20 cellular contexts compared by ENCODE assay signal in the genomic region with DNA sequence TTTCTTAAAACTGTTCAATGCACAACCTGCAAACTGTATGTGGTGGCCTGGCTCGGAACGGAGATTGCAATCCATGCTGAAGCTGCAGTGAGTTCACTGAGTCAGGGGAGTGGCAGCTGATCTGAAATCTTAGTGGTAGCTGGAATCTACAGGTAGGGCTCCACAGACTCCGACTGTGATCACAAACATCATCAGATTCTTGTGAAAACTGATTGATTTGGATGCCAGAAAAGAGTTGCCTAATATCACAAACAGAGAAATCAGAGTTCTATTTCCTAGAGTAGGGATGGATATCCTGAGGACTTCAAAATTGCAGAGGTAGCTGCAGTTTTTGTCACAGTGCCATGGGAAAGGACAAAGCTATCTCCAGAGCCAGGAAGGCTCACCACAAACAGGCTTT.
"Had no signal": no experiment of that assay in that cellular context is flagged by ENCODE, and none has a peak within 500 bp of the region (broad histone marks: within the 10 kb centered on the region; RNA-seq: fewer than 3 reads in every experiment).

No MANE protein-coding gene starts in this region.

- H3K27ac ChIP-seq: lower lobe of right lung, neutrophil, upper lobe of left lung had no signal

- H3K27me3 ChIP-seq: upper lobe of left lung had no signal

- DNase-seq: activated CD4-positive, alpha-beta memory T cell treated with anti-CD3 and anti-CD28 coated beads for 36 hours; activated CD4-positive, alpha-beta T cell treated with anti-CD3 and anti-CD28 coated beads for 36 hours; activated CD8-positive, alpha-beta memory T cell treated with anti-CD3 and anti-CD28 coated beads, Interleukin-2, amount 10 ng/mL, durations not matched to agents 7 days and 5 days; activated effector memory CD4-positive, alpha-beta T cell treated with Interleukin-2 at 50 U/mL for 16 hours; activated T-cell treated with anti-CD3 and anti-CD28 coated beads, Interleukin-2, amount 50 U/mL, for 24 hours; caudate nucleus; hippocampal formation; kidney glomerular epithelial cell; lower lobe of right lung; midbrain; stimulated activated naive CD8-positive, alpha-beta T cell treated with anti-CD3 and anti-CD28 coated beads, Interleukin-15, amount 100 ng/mL, for 72 hours; T-helper 1 cell; upper lobe of left lung had no signal

- H3K36me3 ChIP-seq: lower lobe of right lung, neutrophil, upper lobe of left lung had no signal

- H3K9me3 Mint-ChIP-seq: activated CD4-positive, alpha-beta memory T cell treated with anti-CD3 and anti-CD28 coated beads for 36 hours; activated naive CD4-positive, alpha-beta T cell treated with anti-CD3 and anti-CD28 coated beads, Interleukin-2, amount 50 U/mL, for 72 hours; activated T-cell treated with anti-CD3 and anti-CD28 coated beads, Interleukin-2, amount 50 U/mL, for 24 hours; stimulated activated naive CD8-positive, alpha-beta T cell treated with anti-CD3 and anti-CD28 coated beads, Interleukin-15, amount 100 ng/mL, for 72 hours had no signal

- H3K4me3 ChIP-seq: lower lobe of right lung, smooth muscle cell, upper lobe of left lung had no signal

- FAIRE-seq: colon, endometrium had no signal

- ATAC-seq: activated CD4-positive, alpha-beta T cell treated with anti-CD3 and anti-CD28 coated beads for 36 hours; activated CD8-positive, alpha-beta memory T cell treated with anti-CD3 and anti-CD28 coated beads, Interleukin-2, amount 10 ng/mL, durations not matched to agents 7 days and 5 days; activated naive CD4-positive, alpha-beta T cell treated with anti-CD3 and anti-CD28 coated beads, Interleukin-2, amount 50 U/mL, for 72 hours; esophagus mucosa; lower lobe of right lung; SK-N-SH treated with all-trans-retinoic acid at 6 μM for 48 hours; stimulated activated naive CD8-positive, alpha-beta T cell treated with anti-CD3 and anti-CD28 coated beads, Interleukin-15, amount 100 ng/mL, for 72 hours had no signal

- H3K4me3 Mint-ChIP-seq: activated CD4-positive, alpha-beta memory T cell treated with anti-CD3 and anti-CD28 coated beads for 36 hours; activated CD4-positive, alpha-beta T cell treated with anti-CD3 and anti-CD28 coated beads for 36 hours; activated CD8-positive, alpha-beta memory T cell treated with anti-CD3 and anti-CD28 coated beads, Interleukin-2, amount 10 ng/mL, durations not matched to agents 7 days and 5 days; activated T-cell treated with anti-CD3 and anti-CD28 coated beads, Interleukin-2, amount 50 U/mL, for 24 hours; stimulated activated naive CD8-positive, alpha-beta T cell treated with anti-CD3 and anti-CD28 coated beads, Interleukin-15, amount 100 ng/mL, for 72 hours had no signal

- H3K27ac Mint-ChIP-seq: activated CD4-positive, alpha-beta memory T cell treated with anti-CD3 and anti-CD28 coated beads for 36 hours; activated CD4-positive, alpha-beta T cell treated with anti-CD3 and anti-CD28 coated beads for 36 hours; activated CD8-positive, alpha-beta memory T cell treated with anti-CD3 and anti-CD28 coated beads, Interleukin-2, amount 10 ng/mL, durations not matched to agents 7 days and 5 days; activated naive CD4-positive, alpha-beta T cell treated with anti-CD3 and anti-CD28 coated beads, Interleukin-2, amount 50 U/mL, for 72 hours; activated T-cell treated with anti-CD3 and anti-CD28 coated beads, Interleukin-2, amount 50 U/mL, for 24 hours; stimulated activated naive CD8-positive, alpha-beta T cell treated with anti-CD3 and anti-CD28 coated beads, Interleukin-15, amount 100 ng/mL, for 72 hours had no signal

- H3K9me3 ChIP-seq: lower lobe of right lung, neutrophil, upper lobe of left lung had no signal

- H3K36me3 Mint-ChIP-seq: activated CD4-positive, alpha-beta memory T cell treated with anti-CD3 and anti-CD28 coated beads for 36 hours; activated CD8-positive, alpha-beta memory T cell treated with anti-CD3 and anti-CD28 coated beads, Interleukin-2, amount 10 ng/mL, durations not matched to agents 7 days and 5 days; activated naive CD4-positive, alpha-beta T cell treated with anti-CD3 and anti-CD28 coated beads, Interleukin-2, amount 50 U/mL, for 72 hours had no signal
